In genomic region chr9:130112244-130113151, GRCh38 we compare ENCODE assay signal across 1 cellular context.
A peak's percentile ranks its signal among the peaks of the same experiment; 100 is the strongest.
TF ChIP-seq lines count a peak whose summit lies in the region.

No MANE protein-coding gene starts in this region.

TF ChIP-seq in K562, 482 proteins besides CTCF, POLR2A, EP300 and RAD21 (continues in another document):
- TF ChIP-seq E2F8 (IDR thresholded peaks at IDR 0.05; ENCODE audit: low read depth, partially characterized antibody) (no peak), ZBTB49 (CRISPR knock-in tag; IDR thresholded peaks at IDR 0.05; ENCODE audit: borderline replicate concordance) (no peak), ZNF253 (CRISPR knock-in tag; conservative IDR thresholded peaks at IDR 0.05) (no peak), ZEB2 (IDR thresholded peaks at IDR 0.05) (peak; percentile 39; the same call in 1 of the 2 replicates), TAL1 (IDR thresholded peaks at IDR 0.05) (peak; percentile 84; the same call in 1 of the 2 replicates), RB1 (IDR thresholded peaks at IDR 0.05; ENCODE audit: low read depth) (no peak), JUND (IDR thresholded peaks at IDR 0.05; ENCODE audit: borderline replicate concordance, low read depth, low read length) (peak; percentile 35; the same call in 1 of the 2 replicates), JUND (tag; IDR thresholded peaks at IDR 0.05; ENCODE audit: borderline replicate concordance, low read depth, low read length) (no peak; the same call in 2 of the 3 replicates), ZNF76 (CRISPR knock-in tag; IDR thresholded peaks at IDR 0.05; ENCODE audit: borderline replicate concordance) (no peak), CBFA2T3 (IDR thresholded peaks at IDR 0.05) (peak; percentile 98), BDP1 (IDR thresholded peaks at IDR 0.05; ENCODE audit: insufficient read depth, insufficient read length) (no peak), TEAD4 (IDR thresholded peaks at IDR 0.05; ENCODE audit: low read length) (peak; percentile 92), TEAD4 (CRISPR knock-in tag; IDR thresholded peaks at IDR 0.05; ENCODE audit: borderline replicate concordance) (no peak), RFX1 (IDR thresholded peaks at IDR 0.05) (no peak), FOXM1 (IDR thresholded peaks at IDR 0.05; ENCODE audit: low read depth) (peak; percentile 69; the same call in 1 of the 2 replicates), FOXM1 (CRISPR knock-in tag; IDR thresholded peaks at IDR 0.05; ENCODE audit: low read depth) (no peak), PKNOX1 (IDR thresholded peaks at IDR 0.05) (peak; percentile 44; the same call in 1 of the 2 replicates), SRSF7 (optimal IDR thresholded peaks at IDR 0.05; ENCODE audit: low read depth, low read length) (no peak), SRSF3 (IDR thresholded peaks at IDR 0.05; ENCODE audit: insufficient read depth, low read length) (no peak), ZBTB11 (CRISPR knock-in tag; IDR thresholded peaks at IDR 0.05) (0 out of 6 replicates have a peak, but pooled peaks of 1 of the 3 experiments have one; percentile 35), ATF3 (IDR thresholded peaks at IDR 0.05) (peak; percentile 26; the same call in 1 of the 2 replicates), ATF3 (CRISPR knock-in tag; conservative IDR thresholded peaks at IDR 0.05) (no peak), ARID1B (IDR thresholded peaks at IDR 0.05) (peak; percentile 90), ZNF449 (CRISPR knock-in tag; IDR thresholded peaks at IDR 0.05) (no peak), LCOR (CRISPR knock-in tag; IDR thresholded peaks at IDR 0.05) (peak; percentile 66; the same call in 1 of the 2 replicates), SMAD1 (IDR thresholded peaks at IDR 0.05; ENCODE audit: low read depth, low read length, partially characterized antibody) (peak; percentile 38), NFE2 (IDR thresholded peaks at IDR 0.05; ENCODE audit: low read depth) (0 out of 2 replicates have a peak, but pooled peaks have one; percentile 18), AFF4 (CRISPR knock-in tag; IDR thresholded peaks at IDR 0.05) (no peak), ZNF239 (CRISPR knock-in tag; IDR thresholded peaks at IDR 0.05) (no peak), CC2D1A (IDR thresholded peaks at IDR 0.05) (peak; percentile 91; the same call in 1 of the 2 replicates), RNF2 (IDR thresholded peaks at IDR 0.05) (peak; percentile 22; the same call in 1 of the 2 replicates)
